In the genomic region with DNA sequence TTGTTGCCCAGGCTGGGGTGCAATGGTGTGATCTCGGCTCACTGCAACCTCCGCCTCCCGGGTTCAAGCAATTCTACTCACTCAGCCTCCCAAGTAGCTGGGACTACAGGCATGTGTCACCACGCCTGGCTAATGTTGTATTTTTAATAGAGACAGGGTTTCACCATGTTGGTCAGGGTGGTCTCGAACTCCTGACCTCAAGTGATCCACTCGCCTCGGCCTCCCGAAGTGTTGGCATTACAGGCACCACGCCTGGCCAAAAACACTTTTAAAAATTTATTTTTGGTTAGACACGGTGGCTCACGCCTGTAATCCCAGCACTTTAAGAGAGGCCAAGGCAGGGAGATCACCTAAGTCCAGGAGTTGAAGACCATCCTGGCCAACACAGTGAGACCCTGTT, we compare ENCODE assay signal across 9 cellular contexts. TPM values are rescaled to one million over a fixed set of nuclear protein-coding genes. Genes with fewer than 3 reads are reported as not detected.
DNase-seq lines count a peak whose midpoint lies in the region; ATAC-seq and TF ChIP-seq lines count a peak whose summit lies in the region.
"Not testable (repeated sequence)": the region's sequence is repeated elsewhere in the genome, so short reads cannot be mapped to it uniquely, and the experiment has no call there.
"Had no signal": no experiment of that assay in that cellular context is flagged by ENCODE, and none has a peak within 500 bp of the region (broad histone marks: within the 10 kb centered on the region; RNA-seq: fewer than 3 reads in every experiment).

No MANE protein-coding gene starts in this region.

- H3K27ac ChIP-seq in HEK293 (ENCODE audit: extremely low read depth, low read depth, low read length), result not testable (repeated sequence)
- H3K27ac ChIP-seq in left lung, result peak overlapping the region; percentile 100
- peak overlapping the region; percentile 100 for H3K27ac ChIP-seq in osteoblast (ENCODE audit: low read depth, low read length)
- peak overlapping the region; percentile 100 for H3K27ac ChIP-seq in stomach smooth muscle (ENCODE audit: low read length)

- peaks cover 36% of the 10 kb centered on the region for H3K4me1 ChIP-seq in HEK293 (ENCODE audit: control insufficient read depth, insufficient read depth, low read length)
- peaks cover 79 to 91% of the 10 kb centered on the region in 2 donors for H3K4me1 ChIP-seq in left lung
- peaks cover 81% of the 10 kb centered on the region for H3K4me1 ChIP-seq in osteoblast (ENCODE audit: insufficient read depth, low read length)
- H3K4me1 ChIP-seq in stomach smooth muscle (ENCODE audit: control insufficient read depth, insufficient read depth, low read length), result peaks cover 84% of the 10 kb centered on the region

- not testable (repeated sequence) for H2AFZ ChIP-seq in osteoblast (ENCODE audit: low read length)

- intact Hi-C loops in dendritic cell treated with granulocyte-macrophage colony-stimulating factor and Interleukin-4, amounts not matched to agents 40 ng/mL and 50 ng/mL, for 4 days (cut with micrococcal nuclease); left lung (cut with DNase I): not testable (repeated sequence)

- H3K27me3 ChIP-seq in left lung; osteoblast (ENCODE audit: insufficient read depth, low read length); stomach smooth muscle (ENCODE audit: control insufficient read depth in 1 of 2, insufficient read depth in 2 of 2, low read length in 2 of 2): not testable (repeated sequence)

- H3K4me3 Mint-ChIP-seq in T-helper 2 cell treated with Interferon-gamma antibody and Interleukin-4, amounts not matched to agents 5 μg/mL and 100 μg/mL, for 36 hours, result peak overlapping the region; percentile 99
- peak overlapping the region; percentile 6 for H3K4me3 Mint-ChIP-seq in dendritic cell treated with granulocyte-macrophage colony-stimulating factor and Interleukin-4, amounts not matched to agents 40 ng/mL and 50 ng/mL, for 4 days

- ATAC-seq in activated naive CD4-positive, alpha-beta T cell treated with anti-CD3 and anti-CD28 coated beads, Interleukin-2, amount 50 U/mL, for 72 hours; left lung: not testable (repeated sequence)

- not testable (repeated sequence) for H3K27me3 Mint-ChIP-seq in T-helper 2 cell treated with Interferon-gamma antibody and Interleukin-4, amounts not matched to agents 5 μg/mL and 100 μg/mL, for 36 hours (ENCODE audit: low read depth); dendritic cell treated with granulocyte-macrophage colony-stimulating factor and Interleukin-4, amounts not matched to agents 40 ng/mL and 50 ng/mL, for 4 days

- H3K79me2 ChIP-seq in osteoblast (ENCODE audit: insufficient read depth, low read length), result peaks cover 30% of the 10 kb centered on the region

- peak overlapping the region; percentile 100 for H3K27ac Mint-ChIP-seq in T-helper 2 cell treated with Interferon-gamma antibody and Interleukin-4, amounts not matched to agents 5 μg/mL and 100 μg/mL, for 36 hours
- H3K27ac Mint-ChIP-seq in activated naive CD4-positive, alpha-beta T cell treated with anti-CD3 and anti-CD28 coated beads, Interleukin-2, amount 50 U/mL, for 72 hours, result peak overlapping the region; percentile 90 to 100
- H3K27ac Mint-ChIP-seq in dendritic cell treated with granulocyte-macrophage colony-stimulating factor and Interleukin-4, amounts not matched to agents 40 ng/mL and 50 ng/mL, for 4 days, result peak overlapping the region; percentile 99

- H3K36me3 Mint-ChIP-seq in T-helper 2 cell treated with Interferon-gamma antibody and Interleukin-4, amounts not matched to agents 5 μg/mL and 100 μg/mL, for 36 hours (ENCODE audit: low read depth), result peaks cover 22% of the 10 kb centered on the region
- H3K36me3 Mint-ChIP-seq in activated naive CD4-positive, alpha-beta T cell treated with anti-CD3 and anti-CD28 coated beads, Interleukin-2, amount 50 U/mL, for 72 hours, result not testable (repeated sequence)
- H3K36me3 Mint-ChIP-seq in dendritic cell treated with granulocyte-macrophage colony-stimulating factor and Interleukin-4, amounts not matched to agents 40 ng/mL and 50 ng/mL, for 4 days (ENCODE audit: low read depth), result peaks cover 71% of the 10 kb centered on the region

- not testable (repeated sequence) for H3K4me2 ChIP-seq in osteoblast (ENCODE audit: insufficient read depth, low read length)

- POLR2A ChIA-PET in HEK293 (lab: Yijun Ruan, JAX), result interaction anchor here (8.8 kb wide), 1 partner anchor 9 kb away, joined by 272 read pairs; a partner anchor contains a TSS

- not testable (repeated sequence) for H3K36me3 ChIP-seq in HEK293 (ENCODE audit: control insufficient read depth in 2 of 2, insufficient read depth in 1 of 2, low read length in 2 of 2); osteoblast (ENCODE audit: insufficient read depth, low read length); stomach smooth muscle (ENCODE audit: control insufficient read depth in 2 of 2, insufficient read depth in 2 of 2, low read length in 2 of 2)
- peaks cover 0 to 13% of the 10 kb centered on the region in 2 donors for H3K36me3 ChIP-seq in left lung

- H4K20me1 ChIP-seq in osteoblast (ENCODE audit: insufficient read depth, low read length), result not testable (repeated sequence)

- not testable (repeated sequence) for H3K4me3 ChIP-seq in HEK293 (ENCODE audit: low read depth, low read length); left lung; osteoblast (ENCODE audit: insufficient read depth, low read length); stomach smooth muscle (ENCODE audit: low read length in 2 of 2)

- CTCF ChIA-PET in HEK293 (lab: Yijun Ruan, JAX), result interaction anchor here (0.6 to 3.4 kb wide), 5 partner anchors 12 to 357 kb away, joined by 3 to 25 read pairs (median 5); a partner anchor contains a TSS

- not testable (repeated sequence) for H3K9me3 Mint-ChIP-seq in T-helper 2 cell treated with Interferon-gamma antibody and Interleukin-4, amounts not matched to agents 5 μg/mL and 100 μg/mL, for 36 hours; activated naive CD4-positive, alpha-beta T cell treated with anti-CD3 and anti-CD28 coated beads, Interleukin-2, amount 50 U/mL, for 72 hours; dendritic cell treated with granulocyte-macrophage colony-stimulating factor and Interleukin-4, amounts not matched to agents 40 ng/mL and 50 ng/mL, for 4 days

- H3K9me3 ChIP-seq in HEK293 (ENCODE audit: control insufficient read depth, insufficient read depth, low read depth, low read length); left lung; osteoblast (ENCODE audit: low read depth, low read length); stomach smooth muscle (ENCODE audit: control insufficient read depth in 2 of 2, low read length in 2 of 2): not testable (repeated sequence)

- TF ChIP-seq CTCF in HEK293 (tag by site-specific recombination; IDR thresholded peaks at IDR 0.05); left lung (IDR thresholded peaks at IDR 0.05); osteoblast (IDR thresholded peaks at IDR 0.05; ENCODE audit: extremely low read depth, low read depth, low read length): not testable (repeated sequence)

- H3K4me1 Mint-ChIP-seq in T-helper 2 cell treated with Interferon-gamma antibody and Interleukin-4, amounts not matched to agents 5 μg/mL and 100 μg/mL, for 36 hours (ENCODE audit: low read depth), result peaks cover 75% of the 10 kb centered on the region
- H3K4me1 Mint-ChIP-seq in dendritic cell treated with granulocyte-macrophage colony-stimulating factor and Interleukin-4, amounts not matched to agents 40 ng/mL and 50 ng/mL, for 4 days (ENCODE audit: low read depth), result peaks cover 86% of the 10 kb centered on the region

- not testable (repeated sequence) for H3K9ac ChIP-seq in stomach smooth muscle (ENCODE audit: low read length in 2 of 2)

- DNase-seq in T-helper 2 cell treated with Interferon-gamma antibody and Interleukin-4, amounts not matched to agents 5 μg/mL and 100 μg/mL, for 36 hours (ENCODE audit: low spot score); activated naive CD4-positive, alpha-beta T cell treated with anti-CD3 and anti-CD28 coated beads, Interleukin-2, amount 50 U/mL, for 72 hours (ENCODE audit: low spot score in 2 of 2); left lung; osteoblast (ENCODE audit: insufficient read length, low spot score, missing footprints): not testable (repeated sequence)

TF ChIP-seq in HEK293, 187 proteins besides CTCF, POLR2A, EP300 and RAD21:
- TF ChIP-seq ZNF121 (tag by site-specific recombination; IDR thresholded peaks at IDR 0.05), result peak; percentile 72

RNA-seq across cellular contexts. Expression of a gene that starts 14.2 kb away (rescaled TPM):
- total RNA-seq in activated naive CD4-positive, alpha-beta T cell treated with anti-CD3 and anti-CD28 coated beads, Interleukin-2, amount 50 U/mL, for 72 hours, result 100 to 1,000 TPM; 277 to 307 TPM
- total RNA-seq in left lung, result 100 to 1,000 TPM; 266 to 280 TPM
- total RNA-seq in osteoblast, result 168 and 176 TPM in 2 replicates

RNA-seq across cellular contexts. Expression of a gene that starts 16.0 kb away (rescaled TPM):
- total RNA-seq in activated naive CD4-positive, alpha-beta T cell treated with anti-CD3 and anti-CD28 coated beads, Interleukin-2, amount 50 U/mL, for 72 hours, result 1 to 10 TPM in 1 of 2 donors, under 1 TPM in 1; 0.96 to 2.9 TPM
- total RNA-seq in left lung, result 10 to 100 TPM; 52.9 to 76.0 TPM
- 3.2 and 5.4 TPM in 2 replicates for total RNA-seq in osteoblast

RNA-seq across cellular contexts. Expression of a gene that starts 49.7 kb away (rescaled TPM):
- total RNA-seq in activated naive CD4-positive, alpha-beta T cell treated with anti-CD3 and anti-CD28 coated beads, Interleukin-2, amount 50 U/mL, for 72 hours, result under 1 TPM; 0.66 to 0.89 TPM
- total RNA-seq in left lung (not detected), osteoblast (0.36 TPM in 1 of 2 replicates, not detected in the other)
- total RNA-seq: left ventricle myocardium superior, ureter had no signal

RNA-seq across cellular contexts. Expression of a gene that starts 57.3 kb away (rescaled TPM):
- total RNA-seq in activated naive CD4-positive, alpha-beta T cell treated with anti-CD3 and anti-CD28 coated beads, Interleukin-2, amount 50 U/mL, for 72 hours, result 1 to 10 TPM; 1.3 to 1.6 TPM
- 10 to 100 TPM; 21.3 to 65.2 TPM for total RNA-seq in left lung
- 20.9 and 30.0 TPM in 2 replicates for total RNA-seq in osteoblast
